ENCODE assay signal across 11 cellular contexts in genomic region chr13:49517461-49517860, GRCh38. TPM values are rescaled to one million over a fixed set of nuclear protein-coding genes. Genes with fewer than 3 reads are reported as not detected.
DNase-seq lines count a peak whose midpoint lies in the region; ATAC-seq and TF ChIP-seq lines count a peak whose summit lies in the region.
"Had no signal": no experiment of that assay in that cellular context is flagged by ENCODE, and none has a peak within 500 bp of the region (broad histone marks: within the 10 kb centered on the region; RNA-seq: fewer than 3 reads in every experiment).

No MANE protein-coding gene starts in this region.

- no peak for ATAC-seq in central memory CD8-positive, alpha-beta T cell (replicated peaks; ENCODE audit: extremely low read depth, poor library complexity, severe bottlenecking)

- DNase-seq in AG09309 (ENCODE audit: low read depth) (no peak), H7 (peak; percentile 45), posterior vena cava (ENCODE audit: low spot score) (no peak), HUDEP-2 (lab: John Stamatoyannopoulos, UW; ENCODE audit: unreplicated experiment in 76 of 76) (no peak), NCI-H1436 (lab: John Stamatoyannopoulos, UW) (no peak)
- DNase-seq in central memory CD8-positive, alpha-beta T cell (ENCODE audit: low spot score in 2 of 2) = no peak
- DNase-seq in stimulated activated naive CD4-positive, alpha-beta T cell treated with Interleukin-2 at 50 U/mL for 16 hours (lab: John Stamatoyannopoulos, UW) = no peak
- DNase-seq: cortex of kidney, sigmoid colon, T-helper 2 cell had no signal

- intact Hi-C loops in posterior vena cava (cut with DNase I) = no loop called here

- no peak overlapping the region for H3K4me3 Mint-ChIP-seq in central memory CD8-positive, alpha-beta T cell

- H3K36me3 ChIP-seq in H7 (replicated peaks; ENCODE audit: control insufficient read depth, insufficient read depth, low read length) = no peaks in the 10 kb centered on the region
- peaks cover 5 to 32% (median 19%) of the 10 kb centered on the region in 4 donors for H3K36me3 ChIP-seq in liver (ENCODE audit: control insufficient read depth in 4 of 4, insufficient read depth in 3 of 4, low read depth in 1 of 4, low read length in 3 of 4)

- H3K4me1 Mint-ChIP-seq in central memory CD8-positive, alpha-beta T cell = peaks cover 20% of the 10 kb centered on the region

- 88% methylated on average over 6 of the region's 6 CpGs for WGBS in liver

- H3K27me3 Mint-ChIP-seq in central memory CD8-positive, alpha-beta T cell = no peaks in the 10 kb centered on the region

- H3K9ac ChIP-seq in liver (ENCODE audit: low read depth in 1 of 2, low read length in 2 of 2) = no peak overlapping the region

- no peaks in the 10 kb centered on the region for H3K9me3 Mint-ChIP-seq in central memory CD8-positive, alpha-beta T cell

- peak; percentile 53 to 61 for TF ChIP-seq RAD21 in liver (IDR thresholded peaks at IDR 0.05)

- no peaks in the 10 kb centered on the region for H3K27me3 ChIP-seq in H7 (ENCODE audit: control insufficient read depth, insufficient read depth, low read length)
- no peaks in the 10 kb centered on the region for H3K27me3 ChIP-seq in liver (ENCODE audit: control insufficient read depth in 4 of 4, insufficient read depth in 4 of 4, low read length in 3 of 4)
- H3K27me3 ChIP-seq: sigmoid colon had no signal

- no peak overlapping the region for H3K27ac ChIP-seq in liver (ENCODE audit: low read depth in 1 of 2, low read length in 2 of 2)
- H3K27ac ChIP-seq: sigmoid colon had no signal

- H3K4me1 ChIP-seq in liver (ENCODE audit: control insufficient read depth in 4 of 4, insufficient read depth in 4 of 4, low read length in 3 of 4) = peaks cover 0 to 2% (median 0%) of the 10 kb centered on the region in 4 donors

- TF ChIP-seq CTCF in AG09309 (IDR thresholded peaks at IDR 0.05; ENCODE audit: control insufficient read depth, insufficient read depth, low read depth, low read length, missing control alignments) (peak; percentile 64), liver (IDR thresholded peaks at IDR 0.05; ENCODE audit: low read depth, low read length, missing input control) (peak; percentile 20)

- H3K36me3 Mint-ChIP-seq in central memory CD8-positive, alpha-beta T cell (ENCODE audit: insufficient read depth) = peaks cover 59% of the 10 kb centered on the region

- H3K4me3 ChIP-seq in AG09309 (ENCODE audit: control insufficient read depth, low read depth, low read length) (no peak overlapping the region), H7 (ENCODE audit: insufficient read depth, low read depth, low read length) (no peak overlapping the region), liver (ENCODE audit: low read depth in 1 of 3, low read length in 3 of 3) (no peak overlapping the region)
- H3K4me3 ChIP-seq: sigmoid colon had no signal

- H3K9me3 ChIP-seq in liver (ENCODE audit: control insufficient read depth in 4 of 4, low read length in 3 of 4) = no peaks in the 10 kb centered on the region
- H3K9me3 ChIP-seq: sigmoid colon had no signal

- peak overlapping the region; percentile 52 for H3K27ac Mint-ChIP-seq in central memory CD8-positive, alpha-beta T cell (ENCODE audit: low read depth)

TF ChIP-seq in liver, 16 proteins besides CTCF, POLR2A, EP300 and RAD21:
- no peak for TF ChIP-seq YY1 (IDR thresholded peaks at IDR 0.05)
- no peak for TF ChIP-seq NR2F2 (IDR thresholded peaks at IDR 0.05)
- TF ChIP-seq FOXA1 (IDR thresholded peaks at IDR 0.05) = no peak
- no peak for TF ChIP-seq FOXA2 (IDR thresholded peaks at IDR 0.05)
- TF ChIP-seq SP1 (IDR thresholded peaks at IDR 0.05) = no peak
- TF ChIP-seq JUND (IDR thresholded peaks at IDR 0.05) = no peak
- TF ChIP-seq, protein P1, sequence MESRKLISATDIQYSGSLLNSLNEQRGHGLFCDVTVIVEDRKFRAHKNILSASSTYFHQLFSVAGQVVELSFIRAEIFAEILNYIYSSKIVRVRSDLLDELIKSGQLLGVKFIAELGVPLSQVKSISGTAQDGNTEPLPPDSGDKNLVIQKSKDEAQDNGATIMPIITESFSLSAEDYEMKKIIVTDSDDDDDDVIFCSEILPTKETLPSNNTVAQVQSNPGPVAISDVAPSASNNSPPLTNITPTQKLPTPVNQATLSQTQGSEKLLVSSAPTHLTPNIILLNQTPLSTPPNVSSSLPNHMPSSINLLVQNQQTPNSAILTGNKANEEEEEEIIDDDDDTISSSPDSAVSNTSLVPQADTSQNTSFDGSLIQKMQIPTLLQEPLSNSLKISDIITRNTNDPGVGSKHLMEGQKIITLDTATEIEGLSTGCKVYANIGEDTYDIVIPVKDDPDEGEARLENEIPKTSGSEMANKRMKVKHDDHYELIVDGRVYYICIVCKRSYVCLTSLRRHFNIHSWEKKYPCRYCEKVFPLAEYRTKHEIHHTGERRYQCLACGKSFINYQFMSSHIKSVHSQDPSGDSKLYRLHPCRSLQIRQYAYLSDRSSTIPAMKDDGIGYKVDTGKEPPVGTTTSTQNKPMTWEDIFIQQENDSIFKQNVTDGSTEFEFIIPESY (IDR thresholded peaks at IDR 0.05) = no peak
- TF ChIP-seq HNF4G (IDR thresholded peaks at IDR 0.05) = no peak
- TF ChIP-seq TAF1 (conservative IDR thresholded peaks at IDR 0.05) = no peak
- TF ChIP-seq GABPA (IDR thresholded peaks at IDR 0.05 in 1 of 2, conservative IDR thresholded peaks at IDR 0.05 in 1 of 2) = no peak
- TF ChIP-seq, protein P2, sequence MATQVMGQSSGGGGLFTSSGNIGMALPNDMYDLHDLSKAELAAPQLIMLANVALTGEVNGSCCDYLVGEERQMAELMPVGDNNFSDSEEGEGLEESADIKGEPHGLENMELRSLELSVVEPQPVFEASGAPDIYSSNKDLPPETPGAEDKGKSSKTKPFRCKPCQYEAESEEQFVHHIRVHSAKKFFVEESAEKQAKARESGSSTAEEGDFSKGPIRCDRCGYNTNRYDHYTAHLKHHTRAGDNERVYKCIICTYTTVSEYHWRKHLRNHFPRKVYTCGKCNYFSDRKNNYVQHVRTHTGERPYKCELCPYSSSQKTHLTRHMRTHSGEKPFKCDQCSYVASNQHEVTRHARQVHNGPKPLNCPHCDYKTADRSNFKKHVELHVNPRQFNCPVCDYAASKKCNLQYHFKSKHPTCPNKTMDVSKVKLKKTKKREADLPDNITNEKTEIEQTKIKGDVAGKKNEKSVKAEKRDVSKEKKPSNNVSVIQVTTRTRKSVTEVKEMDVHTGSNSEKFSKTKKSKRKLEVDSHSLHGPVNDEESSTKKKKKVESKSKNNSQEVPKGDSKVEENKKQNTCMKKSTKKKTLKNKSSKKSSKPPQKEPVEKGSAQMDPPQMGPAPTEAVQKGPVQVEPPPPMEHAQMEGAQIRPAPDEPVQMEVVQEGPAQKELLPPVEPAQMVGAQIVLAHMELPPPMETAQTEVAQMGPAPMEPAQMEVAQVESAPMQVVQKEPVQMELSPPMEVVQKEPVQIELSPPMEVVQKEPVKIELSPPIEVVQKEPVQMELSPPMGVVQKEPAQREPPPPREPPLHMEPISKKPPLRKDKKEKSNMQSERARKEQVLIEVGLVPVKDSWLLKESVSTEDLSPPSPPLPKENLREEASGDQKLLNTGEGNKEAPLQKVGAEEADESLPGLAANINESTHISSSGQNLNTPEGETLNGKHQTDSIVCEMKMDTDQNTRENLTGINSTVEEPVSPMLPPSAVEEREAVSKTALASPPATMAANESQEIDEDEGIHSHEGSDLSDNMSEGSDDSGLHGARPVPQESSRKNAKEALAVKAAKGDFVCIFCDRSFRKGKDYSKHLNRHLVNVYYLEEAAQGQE (IDR thresholded peaks at IDR 0.05) = no peak
- no peak for TF ChIP-seq EGR1 (IDR thresholded peaks at IDR 0.05; ENCODE audit: low read depth in 2 of 2)
- TF ChIP-seq RXRA (IDR thresholded peaks at IDR 0.05) = no peak
- TF ChIP-seq, protein P3, sequence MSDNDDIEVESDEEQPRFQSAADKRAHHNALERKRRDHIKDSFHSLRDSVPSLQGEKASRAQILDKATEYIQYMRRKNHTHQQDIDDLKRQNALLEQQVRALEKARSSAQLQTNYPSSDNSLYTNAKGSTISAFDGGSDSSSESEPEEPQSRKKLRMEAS (IDR thresholded peaks at IDR 0.05) = no peak

RNA-seq across cellular contexts. Expression of gene PHF11, which starts 21.7 kb away (rescaled TPM):
- 6.3 and 7.0 TPM in 2 replicates for total RNA-seq in H7 (2014; rRNA removed; shearing (Covaris generic))
- total RNA-seq in liver (10 to 100 TPM in 1 of 2 donors, 1 to 10 TPM in 1; 8.6 to 14.2 TPM), posterior vena cava (10 to 100 TPM; 49.8 to 54.1 TPM)
- 10 to 100 TPM in 1 of 2 donors, 1 to 10 TPM in 1; 8.8 to 16.1 TPM for polyA plus RNA-seq in liver
